20 cellular contexts compared by ENCODE assay signal in genomic region chr12:115037830-115038229, GRCh38.
DNase-seq lines count a peak whose midpoint lies in the region; ATAC-seq and TF ChIP-seq lines count a peak whose summit lies in the region.
"Had no signal": no experiment of that assay in that cellular context is flagged by ENCODE, and none has a peak within 500 bp of the region (broad histone marks: within the 10 kb centered on the region; RNA-seq: fewer than 3 reads in every experiment).

No MANE protein-coding gene starts in this region.

- H3K27me3 ChIP-seq in right atrium auricular region, result no peaks in the 10 kb centered on the region
- H3K27me3 ChIP-seq in thyroid gland, result no peaks in the 10 kb centered on the region
- H3K27me3 ChIP-seq: SJSA1 had no signal

- intact Hi-C loops in left cardiac atrium (cut with DNase I), result no loop called here
- intact Hi-C loops in thyroid gland (cut with DNase I), result no loop called here

- H3K4me1 Mint-ChIP-seq in T-helper 2 cell treated with Interferon-gamma antibody and Interleukin-4, amounts not matched to agents 5 μg/mL and 100 μg/mL, for 36 hours (ENCODE audit: low read depth), result no peaks in the 10 kb centered on the region
- H3K4me1 Mint-ChIP-seq in activated naive CD8-positive, alpha-beta T cell treated with anti-CD3 and anti-CD28 coated beads, Interleukin-2, amount 50 U/mL, for 24 hours, result no peaks in the 10 kb centered on the region
- H3K4me1 Mint-ChIP-seq: CD8-positive, alpha-beta memory T cell; GM23338 had no signal

- WGBS in thyroid gland, 2 donors, result 31 to 36% methylated on average over 2 of the region's 2 CpGs

- peaks cover 7% of the 10 kb centered on the region for H3K9me3 Mint-ChIP-seq in T-helper 2 cell treated with Interferon-gamma antibody and Interleukin-4, amounts not matched to agents 5 μg/mL and 100 μg/mL, for 36 hours
- no peaks in the 10 kb centered on the region for H3K9me3 Mint-ChIP-seq in activated naive CD8-positive, alpha-beta T cell treated with anti-CD3 and anti-CD28 coated beads, Interleukin-2, amount 50 U/mL, for 24 hours
- H3K9me3 Mint-ChIP-seq: GM23338 had no signal

- ATAC-seq in left cardiac atrium, result peak; percentile 60 to 61
- no peak for ATAC-seq in activated naive CD8-positive, alpha-beta T cell treated with anti-CD3 and anti-CD28 coated beads, Interleukin-2, amount 50 U/mL, for 24 hours
- ATAC-seq: GM23338, HCT116, K562 had no signal

- H3K36me3 Mint-ChIP-seq in T-helper 2 cell treated with Interferon-gamma antibody and Interleukin-4, amounts not matched to agents 5 μg/mL and 100 μg/mL, for 36 hours (ENCODE audit: low read depth), result no peaks in the 10 kb centered on the region
- H3K36me3 Mint-ChIP-seq in activated naive CD8-positive, alpha-beta T cell treated with anti-CD3 and anti-CD28 coated beads, Interleukin-2, amount 50 U/mL, for 24 hours (ENCODE audit: low read depth), result no peaks in the 10 kb centered on the region
- H3K36me3 Mint-ChIP-seq: CD8-positive, alpha-beta memory T cell had no signal

- TF ChIP-seq CTCF in right atrium auricular region (IDR thresholded peaks at IDR 0.05) (no peak), fibroblast of mammary gland (conservative IDR thresholded peaks at IDR 0.05; ENCODE audit: control insufficient read depth, insufficient read depth, low read depth, low read length) (no peak), thyroid gland (IDR thresholded peaks at IDR 0.05) (no peak)

- no peak overlapping the region for H3K4me3 Mint-ChIP-seq in T-helper 2 cell treated with Interferon-gamma antibody and Interleukin-4, amounts not matched to agents 5 μg/mL and 100 μg/mL, for 36 hours
- no peak overlapping the region for H3K4me3 Mint-ChIP-seq in activated naive CD8-positive, alpha-beta T cell treated with anti-CD3 and anti-CD28 coated beads, Interleukin-2, amount 50 U/mL, for 24 hours
- H3K4me3 Mint-ChIP-seq: CD8-positive, alpha-beta memory T cell; GM23338 had no signal

- DNase-seq in left cardiac atrium (no peak), right atrium auricular region (ENCODE audit: low spot score) (no peak), fibroblast of mammary gland (ENCODE audit: low read depth) (peak; percentile 62), left kidney (ENCODE audit: low read depth, low spot score) (peak; percentile 12), thyroid gland (peak; percentile 22 to 25), NCI-H446 treated with DMSO at 0.1 percent for 48 hours (lab: John Stamatoyannopoulos, UW) (no peak)
- no peak for DNase-seq in T-helper 2 cell treated with Interferon-gamma antibody and Interleukin-4, amounts not matched to agents 5 μg/mL and 100 μg/mL, for 36 hours (ENCODE audit: low spot score)
- DNase-seq in activated naive CD8-positive, alpha-beta T cell treated with anti-CD3 and anti-CD28 coated beads, Interleukin-2, amount 50 U/mL, for 24 hours, result no peak
- DNase-seq: 8988T; CD8-positive, alpha-beta memory T cell; DMS79 treated with DMSO at 0.1 percent for 48 hours; GDM1; NCI-H1436; NCI-H2029; NCI-H2171 treated with DMSO at 0.1 percent for 48 hours; NCI-H748 treated with DMSO at 0.1 percent for 48 hours had no signal

- H3K27me3 Mint-ChIP-seq in T-helper 2 cell treated with Interferon-gamma antibody and Interleukin-4, amounts not matched to agents 5 μg/mL and 100 μg/mL, for 36 hours (ENCODE audit: low read depth), result no peaks in the 10 kb centered on the region
- no peaks in the 10 kb centered on the region for H3K27me3 Mint-ChIP-seq in activated naive CD8-positive, alpha-beta T cell treated with anti-CD3 and anti-CD28 coated beads, Interleukin-2, amount 50 U/mL, for 24 hours

- H3K27ac ChIP-seq in right atrium auricular region (no peak overlapping the region), thyroid gland (no peak overlapping the region)
- H3K27ac ChIP-seq: SJSA1 had no signal

- no peak for TF ChIP-seq POLR2A in thyroid gland (IDR thresholded peaks at IDR 0.05)

- no peaks in the 10 kb centered on the region for H3K4me1 ChIP-seq in right atrium auricular region
- no peaks in the 10 kb centered on the region for H3K4me1 ChIP-seq in thyroid gland
- H3K4me1 ChIP-seq: SJSA1 had no signal

- H3K27ac Mint-ChIP-seq in T-helper 2 cell treated with Interferon-gamma antibody and Interleukin-4, amounts not matched to agents 5 μg/mL and 100 μg/mL, for 36 hours, result no peak overlapping the region
- H3K27ac Mint-ChIP-seq in activated naive CD8-positive, alpha-beta T cell treated with anti-CD3 and anti-CD28 coated beads, Interleukin-2, amount 50 U/mL, for 24 hours, result no peak overlapping the region
- H3K27ac Mint-ChIP-seq: CD8-positive, alpha-beta memory T cell; GM23338 had no signal

- H3K9me3 ChIP-seq in right atrium auricular region (peaks cover 0 to 6% of the 10 kb centered on the region in 2 donors), thyroid gland (no peaks in the 10 kb centered on the region)

- no peak overlapping the region for H3K4me3 ChIP-seq in right atrium auricular region
- H3K4me3 ChIP-seq in fibroblast of mammary gland (ENCODE audit: control insufficient read depth, low read depth, low read length), result no peak overlapping the region
- no peak overlapping the region for H3K4me3 ChIP-seq in thyroid gland (replicated peaks in 1 of 3)
- H3K4me3 ChIP-seq: GM23338, K562, SJSA1 had no signal

- H3K36me3 ChIP-seq in right atrium auricular region (no peaks in the 10 kb centered on the region), thyroid gland (no peaks in the 10 kb centered on the region)
- H3K36me3 ChIP-seq: SJSA1 had no signal

Comparison
In these comparisons a context has a peak if more than half of its experiments do, and no peak if none do; other contexts are left out.
1. DNase-seq: peak in fibroblast of mammary gland (single experiment), left kidney (single experiment) and thyroid gland (2 of 2); none in left cardiac atrium (single experiment), right atrium auricular region (single experiment), T-helper 2 cell treated with Interferon-gamma antibody and Interleukin-4, amounts not matched to agents 5 μg/mL and 100 μg/mL, for 36 hours (single experiment), activated naive CD8-positive, alpha-beta T cell treated with anti-CD3 and anti-CD28 coated beads, Interleukin-2, amount 50 U/mL, for 24 hours (single experiment) and NCI-H446 treated with DMSO at 0.1 percent for 48 hours (single experiment).